23 cellular contexts compared by ENCODE assay signal in genomic region chr12:107503851-107504502, GRCh38.
DNase-seq lines count a peak whose midpoint lies in the region; TF ChIP-seq lines count a peak whose summit lies in the region.
"Had no signal": no experiment of that assay in that cellular context is flagged by ENCODE, and none has a peak within 500 bp of the region (broad histone marks: within the 10 kb centered on the region; RNA-seq: fewer than 3 reads in every experiment).

No MANE protein-coding gene starts in this region.

- no peak overlapping the region for H2AFZ ChIP-seq in mesenchymal stem cell (ENCODE audit: low read depth, low read length)
- H2AFZ ChIP-seq: GM23338, PC-9 had no signal

- H2AK5ac ChIP-seq in mesenchymal stem cell (ENCODE audit: low read length, severe bottlenecking): no peak overlapping the region

- H3K18ac ChIP-seq in mesenchymal stem cell (ENCODE audit: low read depth in 1 of 2, low read length in 2 of 2): no peak overlapping the region

- H3K9me3 ChIP-seq in mesenchymal stem cell (ENCODE audit: control insufficient read depth, low read length): no peaks in the 10 kb centered on the region
- H3K9me3 ChIP-seq: BLaER1, Caco-2, HAP-1 had no signal

- no peak overlapping the region for H4K8ac ChIP-seq in mesenchymal stem cell (ENCODE audit: low read length)

- no peak overlapping the region for H3K9ac ChIP-seq in mesenchymal stem cell (ENCODE audit: low read length)
- H3K9ac ChIP-seq: BLaER1 had no signal

- H2BK5ac ChIP-seq in mesenchymal stem cell (ENCODE audit: low read depth, low read length, poor library complexity, severe bottlenecking): no peak overlapping the region

- no peaks in the 10 kb centered on the region for H3K4me1 ChIP-seq in mesenchymal stem cell (ENCODE audit: control insufficient read depth, insufficient read depth, low read depth, low read length)
- H3K4me1 ChIP-seq: Caco-2, HAP-1 had no signal

- no peak overlapping the region for H3K14ac ChIP-seq in mesenchymal stem cell (ENCODE audit: low read length in 2 of 2)

- no peaks in the 10 kb centered on the region for H3K79me1 ChIP-seq in mesenchymal stem cell (replicated peaks; ENCODE audit: low read length, poor library complexity, severe bottlenecking)

- H3K27me3 ChIP-seq in mesenchymal stem cell (ENCODE audit: control insufficient read depth in 1 of 2, insufficient read depth in 1 of 2, low read length in 2 of 2): no peaks in the 10 kb centered on the region
- H3K27me3 ChIP-seq: BLaER1 had no signal

- no peak overlapping the region for H3K4me2 ChIP-seq in mesenchymal stem cell (ENCODE audit: low read length, poor library complexity, severe bottlenecking)
- H3K4me2 ChIP-seq: BLaER1, GM23338, PC-9 had no signal

- H3K27ac ChIP-seq in mesenchymal stem cell (ENCODE audit: low read length, poor library complexity, severe bottlenecking): no peak overlapping the region
- H3K27ac ChIP-seq: BLaER1, PC-9 had no signal

- no peak overlapping the region for H3K4ac ChIP-seq in mesenchymal stem cell (ENCODE audit: low read depth in 1 of 2, low read length in 2 of 2)

- DNase-seq in DMS79 (lab: John Stamatoyannopoulos, UW) (peak; percentile 82), HEK293T (ENCODE audit: extremely low spot score) (no peak), NCI-H69 (lab: John Stamatoyannopoulos, UW) (peak; percentile 49), left kidney (ENCODE audit: low read depth, low spot score) (peak; percentile 34), NCI-H2107 (lab: John Stamatoyannopoulos, UW) (no peak), mesenchymal stem cell (no peak)
- no peak for DNase-seq in stimulated activated CD4-positive, alpha-beta T cell treated with anti-CD3 and anti-CD28 coated beads, Interleukin-1b, Interleukin-23, amount 100 ng/mL, for 48 hours
- DNase-seq: Caco-2; CD4-positive, alpha-beta T cell; DMS 273 treated with DMSO at 0.1 percent for 48 hours; Karpas-422; MV-4-11; NCI-H2029; NCI-H446; NCI-H526 treated with DMSO at 0.1 percent for 48 hours; PC-9; RPMI8226; SHP77; T-cell; T-helper 9 cell had no signal

- H4K91ac ChIP-seq in mesenchymal stem cell (ENCODE audit: low read length): no peak overlapping the region

- POLR2A ChIA-PET in HEK293T (lab: Yijun Ruan, JAX): no interaction called here

- no peak overlapping the region for H2BK120ac ChIP-seq in mesenchymal stem cell (ENCODE audit: low read depth, low read length)

- no peak overlapping the region for H2BK15ac ChIP-seq in mesenchymal stem cell (ENCODE audit: low read depth, poor library complexity, severe bottlenecking)

- H3K36me3 ChIP-seq in mesenchymal stem cell (ENCODE audit: control insufficient read depth in 1 of 2, insufficient read depth in 2 of 2, low read depth in 1 of 2, low read length in 2 of 2): no peaks in the 10 kb centered on the region
- H3K36me3 ChIP-seq: BLaER1, HAP-1 had no signal

- WGBS in mesenchymal stem cell: 69% methylated on average over 5 of the region's 5 CpGs

- H3K23ac ChIP-seq in mesenchymal stem cell (ENCODE audit: low read length in 2 of 2): no peak overlapping the region

- no peak overlapping the region for H2BK12ac ChIP-seq in mesenchymal stem cell (ENCODE audit: low read length in 2 of 2)

- CTCF ChIA-PET in HEK293T (lab: Yijun Ruan, JAX): interaction anchor here (0.7 kb wide), 1 partner anchor 20 kb away, joined by 4 read pairs; no protein-coding TSS in a partner anchor

- no peak overlapping the region for H3K4me3 ChIP-seq in mesenchymal stem cell (ENCODE audit: insufficient read depth in 1 of 2, low read depth in 1 of 2, low read length in 2 of 2)
- H3K4me3 ChIP-seq: BLaER1, GM23338, HAP-1, PC-9 had no signal

TF ChIP-seq in HEK293T, 16 proteins besides CTCF, POLR2A, EP300 and RAD21:
- TF ChIP-seq ZNF384 (IDR thresholded peaks at IDR 0.05) (no peak), NFRKB (IDR thresholded peaks at IDR 0.05) (no peak), L3MBTL2 (conservative IDR thresholded peaks at IDR 0.05) (no peak), HDGF (IDR thresholded peaks at IDR 0.05; ENCODE audit: borderline replicate concordance) (no peak), ELF4 (IDR thresholded peaks at IDR 0.05) (no peak), PKNOX1 (IDR thresholded peaks at IDR 0.05) (0 out of 2 replicates have a peak, but pooled peaks have one; percentile 5), SP1 (IDR thresholded peaks at IDR 0.05) (no peak), LEF1 (IDR thresholded peaks at IDR 0.05; ENCODE audit: borderline replicate concordance) (no peak)

Comparison
In these comparisons a context has a peak if more than half of its experiments do, and no peak if none do; other contexts are left out.
1. DNase-seq: peak in DMS79 (single experiment), NCI-H69 (single experiment) and left kidney (single experiment); none in HEK293T (single experiment), NCI-H2107 (single experiment), mesenchymal stem cell (single experiment) and stimulated activated CD4-positive, alpha-beta T cell treated with anti-CD3 and anti-CD28 coated beads, Interleukin-1b, Interleukin-23, amount 100 ng/mL, for 48 hours (single experiment).